8 cellular contexts compared by ENCODE assay signal in genomic region chr1:65148548-65149390, GRCh38. TPM values are rescaled to one million over a fixed set of nuclear protein-coding genes. Genes with fewer than 3 reads are reported as not detected.
DNase-seq lines count a peak whose midpoint lies in the region; ATAC-seq, FAIRE-seq and TF ChIP-seq lines count a peak whose summit lies in the region.

No MANE protein-coding gene starts in this region.

- no peaks in the 10 kb centered on the region for H3K9me3 ChIP-seq in SJCRH30 (replicated peaks)
- no peaks in the 10 kb centered on the region for H3K9me3 ChIP-seq in K562 (replicated peaks; ENCODE audit: control insufficient read depth, insufficient read depth, low read depth, low read length)
- peaks cover 6% of the 10 kb centered on the region for H3K9me3 ChIP-seq in iPS-18c (ENCODE audit: control insufficient read depth, insufficient read depth, low read length)
- H3K9me3 ChIP-seq in small intestine (ENCODE audit: control insufficient read depth, low read depth) = no peaks in the 10 kb centered on the region

- no peak for TF ChIP-seq RAD21 in K562 (CRISPR knock-in tag; conservative IDR thresholded peaks at IDR 0.05 in 1 of 2, IDR thresholded peaks at IDR 0.05 in 1 of 2)

- DNase-seq in DMS114 treated with DMSO at 0.1 percent for 48 hours (lab: John Stamatoyannopoulos, UW; ENCODE audit: unreplicated experiment) (peak; percentile 28), SJCRH30 (peak; percentile 68 to 69), K562 (ENCODE audit: extremely low read depth in 1 of 4, low spot score in 3 of 4) (peak; percentile 51 to 69 (median 60)), small intestine (no peak), medulla oblongata (ENCODE audit: extremely low spot score) (no peak)

- peak overlapping the region; percentile 86 for H2AFZ ChIP-seq in K562 (ENCODE audit: low read depth, low read length)

- whole genome bisulfite sequencing in K562 (ENCODE audit: insufficient coverage, low coverage, missing lambda C conversion rate) = under 1% methylated on average over 28 of the region's 75 CpGs
- 1% methylated on average over 45 to 75 of the region's 75 CpGs for WGBS in small intestine, 3 donors

- in situ Hi-C loops in K562 (cut with MboI) = no loop called here

- peak overlapping the region; percentile 83 for H3K4me2 ChIP-seq in K562 (ENCODE audit: insufficient read depth, low read length)

- FAIRE-seq in K562 (lab: Jason Lieb, UNC) (peak; percentile 56), small intestine (lab: Jason Lieb, UNC) (no peak)

- no peak for TF ChIP-seq EP300 in K562 (IDR thresholded peaks at IDR 0.05; ENCODE audit: low read length)

- no peaks in the 10 kb centered on the region for H3K27me3 ChIP-seq in SJCRH30
- H3K27me3 ChIP-seq in K562 (ENCODE audit: control insufficient read depth in 2 of 2, insufficient read depth in 2 of 2, low read length in 2 of 2) = no peaks in the 10 kb centered on the region
- no peaks in the 10 kb centered on the region for H3K27me3 ChIP-seq in small intestine (ENCODE audit: control insufficient read depth in 2 of 2, insufficient read depth in 2 of 2, low read length in 2 of 2)

- H3K4me3 ChIP-seq in SJCRH30 (peak overlapping the region; percentile 85), K562 (peak overlapping the region; percentile 64), iPS-18c (ENCODE audit: insufficient read depth, low read depth, low read length) (peak overlapping the region; percentile 72), small intestine (ENCODE audit: low read depth in 1 of 2, low read length in 2 of 2) (peak overlapping the region; percentile 58 to 71)

- ATAC-seq in GM19397 (IDR thresholded peaks at IDR 0.05; ENCODE audit: unreplicated experiment) = peak; percentile 52
- ATAC-seq in HG03460 (IDR thresholded peaks at IDR 0.05; ENCODE audit: unreplicated experiment) = peak; percentile 46
- peak; percentile 74 for ATAC-seq in K562

- H3K79me2 ChIP-seq in K562 (ENCODE audit: control insufficient read depth, insufficient read depth, low read length) = peaks cover 50% of the 10 kb centered on the region

- CTCF ChIA-PET in K562 (lab: Yijun Ruan, JAX; ENCODE audit: low intra/inter-chr PET ratio) = no interaction called here

- no peaks in the 10 kb centered on the region for H3K9me1 ChIP-seq in K562 (ENCODE audit: control insufficient read depth, insufficient read depth, low read length)

- no peaks in the 10 kb centered on the region for H4K20me1 ChIP-seq in K562 (replicated peaks; ENCODE audit: control insufficient read depth, insufficient read depth, low read length)

- BruUV-seq in K562 (replicated peaks; lab: Mats Ljungman, UMichigan) = no TSS peak

- H3K9ac ChIP-seq in K562 (ENCODE audit: insufficient read depth in 1 of 2, low read depth in 2 of 2, low read length in 2 of 2) = peak overlapping the region; percentile 71 to 95

- intact Hi-C loops in K562 (cut with micrococcal nuclease) = loop anchor here (5.0 kb wide), 2 partner anchors 59 to 81 kb away; no protein-coding TSS in a partner anchor

- peak overlapping the region; percentile 52 for H3K27ac ChIP-seq in SJCRH30
- H3K27ac ChIP-seq in K562 (ENCODE audit: extremely low read depth, low read depth, low read length) = peak overlapping the region; percentile 61
- no peak overlapping the region for H3K27ac ChIP-seq in small intestine (ENCODE audit: low read depth in 1 of 2, low read length in 1 of 2)

- H3K36me3 ChIP-seq in SJCRH30 (no peaks in the 10 kb centered on the region), K562 (ENCODE audit: control insufficient read depth, insufficient read depth, low read length) (peaks cover 2% of the 10 kb centered on the region; the same call in 1 of the 3 replicates), small intestine (ENCODE audit: control insufficient read depth in 2 of 2, insufficient read depth in 2 of 2, low read length in 2 of 2) (no peaks in the 10 kb centered on the region)

- no peak for TF ChIP-seq POLR2A in K562 (conservative IDR thresholded peaks at IDR 0.05)

- TF ChIP-seq CTCF in K562 (IDR thresholded peaks at IDR 0.05 in 2 of 3, conservative IDR thresholded peaks at IDR 0.05 in 1 of 3; ENCODE audit: insufficient read depth in 2 of 3, low read depth in 1 of 3, low read length in 3 of 3) = no peak

- POLR2A ChIA-PET in K562 (lab: Yijun Ruan, JAX) = interaction anchor here (0.6 to 3.1 kb wide), 8 partner anchors 10 to 261 kb away, joined by 3 to 22 read pairs (median 3); no protein-coding TSS in a partner anchor

- H3K4me1 ChIP-seq in SJCRH30 (no peaks in the 10 kb centered on the region), K562 (replicated peaks in 1 of 2; ENCODE audit: control insufficient read depth in 2 of 2, insufficient read depth in 2 of 2, low read length in 2 of 2) (peaks cover 10 to 26% of the 10 kb centered on the region in 2 experiments), small intestine (ENCODE audit: control insufficient read depth in 2 of 2, insufficient read depth in 1 of 2, low read depth in 1 of 2, low read length in 1 of 2) (peaks cover 0 to 1% of the 10 kb centered on the region in 2 donors)

TF ChIP-seq in K562, 482 proteins besides CTCF, POLR2A, EP300 and RAD21 (continues in another document):
- TF ChIP-seq NFXL1 (CRISPR knock-in tag; IDR thresholded peaks at IDR 0.05) (no peak), NBN (IDR thresholded peaks at IDR 0.05; ENCODE audit: low read depth) (no peak), CHD2 (IDR thresholded peaks at IDR 0.05; ENCODE audit: low read depth, low read length) (peak; percentile 66; the same call in 1 of the 2 replicates), E2F6 (IDR thresholded peaks at IDR 0.05; ENCODE audit: borderline replicate concordance in 1 of 2, extremely low read depth in 1 of 2, insufficient read depth in 1 of 2, insufficient read length in 1 of 2, low read depth in 1 of 2, low read length in 1 of 2, poor library complexity in 1 of 2, severe bottlenecking in 1 of 2) (peak in 1 of 2 experiments; percentile 48), COPS2 (conservative IDR thresholded peaks at IDR 0.05) (no peak), NONO (IDR thresholded peaks at IDR 0.05; ENCODE audit: low read depth in 2 of 2, low read length in 1 of 2) (peak in 1 of 2 experiments; percentile 13; a peak in 1 of 4 replicates)
- TF ChIP-seq, protein P1, sequence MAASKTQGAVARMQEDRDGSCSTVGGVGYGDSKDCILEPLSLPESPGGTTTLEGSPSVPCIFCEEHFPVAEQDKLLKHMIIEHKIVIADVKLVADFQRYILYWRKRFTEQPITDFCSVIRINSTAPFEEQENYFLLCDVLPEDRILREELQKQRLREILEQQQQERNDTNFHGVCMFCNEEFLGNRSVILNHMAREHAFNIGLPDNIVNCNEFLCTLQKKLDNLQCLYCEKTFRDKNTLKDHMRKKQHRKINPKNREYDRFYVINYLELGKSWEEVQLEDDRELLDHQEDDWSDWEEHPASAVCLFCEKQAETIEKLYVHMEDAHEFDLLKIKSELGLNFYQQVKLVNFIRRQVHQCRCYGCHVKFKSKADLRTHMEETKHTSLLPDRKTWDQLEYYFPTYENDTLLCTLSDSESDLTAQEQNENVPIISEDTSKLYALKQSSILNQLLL (CRISPR knock-in tag; IDR thresholded peaks at IDR 0.05; ENCODE audit: borderline replicate concordance) = no peak

RNA-seq across cellular contexts. Expression of gene AK4, which starts 0.8 kb away (rescaled TPM):
- 54.5 and 57.2 TPM in 2 replicates for total RNA-seq in SJCRH30 (2014; rRNA removed; shearing (Covaris generic))
- total RNA-seq in K562 (2011; cell fraction: chromatin; rRNA removed; ENCODE audit: low replicate concordance) = 12.9 and 19.3 TPM in 2 replicates
- 6.2 and 7.2 TPM in 2 replicates for total RNA-seq in K562 (2011; cell fraction: nucleolus; rRNA removed)
- total RNA-seq in K562 (2011; cell fraction: nucleoplasm; rRNA removed) = 13.3 and 19.4 TPM in 2 replicates
- 19.1 and 21.4 TPM in 2 replicates for total RNA-seq in K562 (2014; rRNA removed)
- 21.5 and 24.8 TPM in 2 replicates for total RNA-seq in K562 (2014; rRNA removed; fragmentation: Illumina TruSeq; extraction: Trizol)
- 10.4 and 12.0 TPM in 2 replicates for total RNA-seq in K562 (2015; rRNA removed; fragmentation: Illumina TruSeq; extraction: Trizol)
- total RNA-seq in K562 (2021) = 34.9 and 36.4 TPM in 2 replicates
- 71.2 and 96.6 TPM in 2 replicates for polyA plus RNA-seq in K562 (2011; rRNA removed)
- polyA plus RNA-seq in K562 (2011; cell fraction: cytosol; rRNA removed) = 43.8 and 70.9 TPM in 2 replicates
- polyA plus RNA-seq in K562 (2011; cell fraction: nucleus; rRNA removed) = 21.2 and 33.7 TPM in 2 replicates
- 15.5 and 17.3 TPM in 2 replicates for polyA plus RNA-seq in K562 (2012)
- 32.4 and 33.1 TPM in 2 replicates for polyA plus RNA-seq in K562 (2014; fragmentation: Illumina TruSeq; extraction: Trizol)
- polyA plus RNA-seq in K562 (2014; fragmentation: Nextera tagmentation; extraction: Ambion mirVana) = 10 to 100 TPM; 10.9 to 15.1 TPM
- 23.3 and 24.1 TPM in 2 replicates for polyA plus RNA-seq in K562 (2014; rRNA removed)
- 77.9 and 90.3 TPM in 2 replicates for polyA minus RNA-seq in K562 (2011; rRNA and poly(A)+ RNA removed)
- 22.5 and 30.3 TPM in 2 replicates for polyA minus RNA-seq in K562 (2011; cell fraction: cytosol; rRNA and poly(A)+ RNA removed)
- polyA minus RNA-seq in K562 (2011; cell fraction: nucleus; rRNA and poly(A)+ RNA removed) = 9.0 and 14.2 TPM in 2 replicates
- polyA plus RNA-seq in small intestine = 1 to 10 TPM; 2.0 to 6.7 (median 2.4) TPM

Comparison
In these comparisons a context has a peak if more than half of its experiments do, and no peak if none do; other contexts are left out.
1. DNase-seq: peak in DMS114 treated with DMSO at 0.1 percent for 48 hours (single experiment), SJCRH30 (2 of 2) and K562 (4 of 4); none in small intestine (single experiment) and medulla oblongata (single experiment).
2. H3K27ac ChIP-seq: peak in SJCRH30 (single experiment) and K562 (single experiment); none in small intestine (0 of 2).
3. Peak in every context shown above with its lines, with median percentiles within 50 percentile points of each other: ATAC-seq and H3K4me3 ChIP-seq.